Comparison of ENCODE assay signal across 9 cellular contexts in the genomic region with DNA sequence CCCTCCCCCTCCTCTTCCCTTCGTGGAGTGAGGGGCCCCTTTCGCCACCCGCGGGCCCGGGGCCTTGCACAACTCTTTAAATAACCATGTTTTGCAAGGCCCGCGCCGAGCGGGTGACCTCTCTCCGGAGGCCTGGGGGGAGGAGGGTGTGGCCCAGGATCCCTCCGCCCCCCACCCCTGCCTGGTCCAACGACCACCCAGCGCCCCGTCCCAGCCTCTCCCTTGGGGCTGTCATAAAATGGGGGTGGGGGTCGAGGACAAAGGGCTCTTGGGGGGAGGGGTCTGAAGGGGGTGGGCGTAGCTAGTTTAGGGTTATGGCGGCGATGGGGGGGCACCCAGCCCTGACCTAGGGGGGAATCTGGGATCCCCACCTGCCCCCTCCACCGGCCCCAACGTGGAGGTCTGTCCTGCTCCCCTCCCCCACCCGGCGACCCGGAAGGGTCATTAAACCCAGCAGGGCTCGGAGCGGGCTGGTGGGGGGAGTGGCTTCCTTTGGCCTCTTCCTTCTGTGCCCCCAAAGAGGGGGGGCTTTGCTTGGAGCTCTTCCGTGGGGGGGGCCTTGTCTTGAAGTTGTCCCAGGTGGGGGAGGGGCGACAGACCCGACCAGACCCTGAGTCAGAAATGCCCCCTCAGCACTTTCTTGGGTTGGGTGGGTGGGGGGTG. TPM values are rescaled to one million over a fixed set of nuclear protein-coding genes. Genes with fewer than 3 reads are reported as not detected.
DNase-seq lines count a peak whose midpoint lies in the region; ATAC-seq and TF ChIP-seq lines count a peak whose summit lies in the region.
"Had no signal": no experiment of that assay in that cellular context is flagged by ENCODE, and none has a peak within 500 bp of the region (broad histone marks: within the 10 kb centered on the region; RNA-seq: fewer than 3 reads in every experiment).

No MANE protein-coding gene starts in this region.

- H3K27ac ChIP-seq in SJCRH30 (no peak overlapping the region; the same call in 1 of the 2 replicates), parathyroid adenoma (peak overlapping the region; percentile 75)

- H3K9me3 ChIP-seq in SJCRH30 (replicated peaks) (no peaks in the 10 kb centered on the region), parathyroid adenoma (ENCODE audit: control insufficient read depth, low read length) (no peaks in the 10 kb centered on the region)

- H3K79me2 ChIP-seq in parathyroid adenoma = no peaks in the 10 kb centered on the region

- H3K4me2 ChIP-seq in parathyroid adenoma (ENCODE audit: low read length) = peak overlapping the region; percentile 87

- TF ChIP-seq CTCF in fibroblast of mammary gland (conservative IDR thresholded peaks at IDR 0.05; ENCODE audit: control insufficient read depth, insufficient read depth, low read depth, low read length) = no peak
- TF ChIP-seq CTCF in parathyroid adenoma (IDR thresholded peaks at IDR 0.05) = no peak

- no peak for ATAC-seq in HG02642 (IDR thresholded peaks at IDR 0.05; ENCODE audit: poor library complexity, unreplicated experiment)
- ATAC-seq in GM21529 (IDR thresholded peaks at IDR 0.05; ENCODE audit: unreplicated experiment) = no peak

- peak overlapping the region; percentile 92 for H3K4me3 ChIP-seq in SJCRH30
- peak overlapping the region; percentile 78 for H3K4me3 ChIP-seq in fibroblast of mammary gland (ENCODE audit: control insufficient read depth, low read depth, low read length)
- peak overlapping the region; percentile 89 for H3K4me3 ChIP-seq in parathyroid adenoma (ENCODE audit: low read depth, low read length)

- H3K4me1 ChIP-seq in SJCRH30 = peaks cover 10% of the 10 kb centered on the region
- H3K4me1 ChIP-seq in parathyroid adenoma = peaks cover 16% of the 10 kb centered on the region

- DNase-seq in DMS53 (lab: John Stamatoyannopoulos, UW) = peak; percentile 45
- no peak for DNase-seq in DMS53 treated with DMSO at 0.1 percent for 48 hours (lab: John Stamatoyannopoulos, UW; ENCODE audit: unreplicated experiment)
- peak; percentile 39 to 40 for DNase-seq in SJCRH30
- peak; percentile 40 for DNase-seq in fibroblast of mammary gland (ENCODE audit: low read depth)
- no peak for DNase-seq in central memory CD4-positive, alpha-beta T cell

- H3K36me3 ChIP-seq in SJCRH30 (no peaks in the 10 kb centered on the region; the same call in 1 of the 2 replicates), parathyroid adenoma (ENCODE audit: control insufficient read depth, insufficient read depth, low read length) (no peaks in the 10 kb centered on the region)

- peak overlapping the region; percentile 52 for H2AFZ ChIP-seq in parathyroid adenoma

- no peak overlapping the region for H3K9ac ChIP-seq in parathyroid adenoma

- H3K27me3 ChIP-seq in SJCRH30 (no peaks in the 10 kb centered on the region), parathyroid adenoma (ENCODE audit: control insufficient read depth, insufficient read depth, low read length) (no peaks in the 10 kb centered on the region)

RNA-seq across cellular contexts. Expression of a gene that starts 1.3 kb away (rescaled TPM):
- total RNA-seq in SJCRH30 (2014; rRNA removed; shearing (Covaris generic)) = 28.7 and 34.8 TPM in 2 replicates

RNA-seq across cellular contexts. Expression of a gene that starts 10.0 kb away (rescaled TPM):
- 0.08 TPM in 1 of 2 replicates, not detected in the other for total RNA-seq in SJCRH30 (2014; rRNA removed; shearing (Covaris generic))

RNA-seq across cellular contexts. Expression of a gene that starts 14.2 kb away (rescaled TPM):
- total RNA-seq in SJCRH30 (2014; rRNA removed; shearing (Covaris generic)) = 18.3 and 19.8 TPM in 2 replicates

RNA-seq across cellular contexts. Expression of a gene that starts 33.9 kb away (rescaled TPM):
- not detected in 2 replicates for total RNA-seq in SJCRH30 (2014; rRNA removed; shearing (Covaris generic))
- total RNA-seq: temporal lobe had no signal

RNA-seq across cellular contexts. Expression of a gene that starts 34.2 kb away (rescaled TPM):
- total RNA-seq in SJCRH30 (2014; rRNA removed; shearing (Covaris generic)) = 19.6 and 21.3 TPM in 2 replicates

Comparison
In these comparisons a context has a peak if more than half of its experiments do, and no peak if none do; other contexts are left out.
1. DNase-seq: peak in DMS53 (single experiment), SJCRH30 (2 of 2) and fibroblast of mammary gland (single experiment); none in DMS53 treated with DMSO at 0.1 percent for 48 hours (single experiment) and central memory CD4-positive, alpha-beta T cell (single experiment).
2. Peak in every context shown above with its lines, with median percentiles within 50 percentile points of each other: H3K4me3 ChIP-seq.